ENCODE assay signal across 15 cellular contexts in genomic region chr11:62504158-62504973, GRCh38. TPM values are rescaled to one million over a fixed set of nuclear protein-coding genes. Genes with fewer than 3 reads are reported as not detected.
DNase-seq lines count a peak whose midpoint lies in the region; ATAC-seq and TF ChIP-seq lines count a peak whose summit lies in the region.
"Had no signal": no experiment of that assay in that cellular context is flagged by ENCODE, and none has a peak within 500 bp of the region (broad histone marks: within the 10 kb centered on the region; RNA-seq: fewer than 3 reads in every experiment).

No MANE protein-coding gene starts in this region.

- no peak for TF ChIP-seq CTCF in left ventricle myocardium inferior (IDR thresholded peaks at IDR 0.05; ENCODE audit: borderline replicate concordance)

- ATAC-seq in Right ventricle myocardium inferior: no peak
- ATAC-seq in GM21360 (IDR thresholded peaks at IDR 0.05; ENCODE audit: unreplicated experiment): no peak
- ATAC-seq: foreskin keratinocyte; stimulated activated naive CD8-positive, alpha-beta T cell treated with anti-CD3 and anti-CD28 coated beads, Interleukin-15, amount 100 ng/mL, for 72 hours had no signal

- in situ Hi-C loops in KBM-7 (cut with MboI; ENCODE audit: low pct_unique_long_range_greater_than_20kb, low sequenced_read_pairs): no loop called here

- no peak for DNase-seq in left ventricle myocardium inferior
- no peak for DNase-seq in Right ventricle myocardium inferior (ENCODE audit: missing footprints)
- DNase-seq in EL: no peak
- no peak for DNase-seq in KBM-7
- DNase-seq in caudate nucleus (lab: John Stamatoyannopoulos, UW): no peak
- DNase-seq: activated CD4-positive, alpha-beta T cell treated with anti-CD3 and anti-CD28 coated beads, Interleukin-2, amount 10 ng/mL, durations not matched to agents 7 days and 5 days; effector CD8-positive, alpha-beta T cell; foreskin keratinocyte; NCI-H1105; NCI-H446 treated with DMSO at 0.1 percent for 48 hours; stimulated activated naive CD8-positive, alpha-beta T cell treated with anti-CD3 and anti-CD28 coated beads, Interleukin-15, amount 100 ng/mL, for 72 hours had no signal

- intact Hi-C loops in left ventricle myocardium inferior (cut with micrococcal nuclease) (no loop called here), Right ventricle myocardium inferior (cut with DNase I) (loop anchor here (5.0 kb wide), 1 partner anchor 62 kb away; no protein-coding TSS in a partner anchor)

- no peaks in the 10 kb centered on the region for H3K36me3 ChIP-seq in left ventricle myocardium inferior
- no peaks in the 10 kb centered on the region for H3K36me3 ChIP-seq in esophagus (ENCODE audit: control insufficient read depth in 2 of 2, insufficient read depth in 2 of 2, low read length in 1 of 2)
- H3K36me3 ChIP-seq in muscle layer of colon (ENCODE audit: insufficient read depth, low read length): no peaks in the 10 kb centered on the region
- H3K36me3 ChIP-seq: neutrophil had no signal

- H3K4me1 ChIP-seq in left ventricle myocardium inferior (peaks cover 98% of the 10 kb centered on the region), esophagus (ENCODE audit: control insufficient read depth in 2 of 2, insufficient read depth in 2 of 2, low read length in 1 of 2) (peaks cover 7 to 20% of the 10 kb centered on the region in 2 donors), muscle layer of colon (ENCODE audit: insufficient read depth, low read length) (peaks cover 88% of the 10 kb centered on the region)

- H3K27ac ChIP-seq in left ventricle myocardium inferior (replicated peaks) (peak overlapping the region; percentile 85), esophagus (ENCODE audit: low read depth in 2 of 2, low read length in 1 of 2) (peak overlapping the region; percentile 7 to 48), muscle layer of colon (ENCODE audit: low read depth, low read length) (peak overlapping the region; percentile 70), caudate nucleus (ENCODE audit: low read depth, low read length) (no peak overlapping the region)
- H3K27ac ChIP-seq: foreskin keratinocyte, neutrophil had no signal

- no peaks in the 10 kb centered on the region for H3K27me3 ChIP-seq in left ventricle myocardium inferior (ENCODE audit: low read depth)
- H3K27me3 ChIP-seq in esophagus (ENCODE audit: control insufficient read depth in 1 of 2, insufficient read depth in 2 of 2, low read length in 2 of 2): no peaks in the 10 kb centered on the region
- H3K27me3 ChIP-seq in muscle layer of colon (ENCODE audit: control insufficient read depth in 1 of 2, insufficient read depth in 2 of 2, low read length in 2 of 2): no peaks in the 10 kb centered on the region
- H3K27me3 ChIP-seq: foreskin keratinocyte had no signal

- H3K9ac ChIP-seq in muscle layer of colon (ENCODE audit: low read length): no peak overlapping the region

- WGBS in esophagus, 2 donors: 74% methylated on average over 15 of the region's 15 CpGs

- no peaks in the 10 kb centered on the region for H3K9me3 ChIP-seq in left ventricle myocardium inferior (replicated peaks)
- no peaks in the 10 kb centered on the region for H3K9me3 ChIP-seq in esophagus (ENCODE audit: control insufficient read depth in 2 of 2, insufficient read depth in 1 of 2, low read depth in 1 of 2, low read length in 1 of 2)
- H3K9me3 ChIP-seq in muscle layer of colon (ENCODE audit: low read length): no peaks in the 10 kb centered on the region
- H3K9me3 ChIP-seq: neutrophil had no signal

- no peak overlapping the region for H3K4me3 ChIP-seq in left ventricle myocardium inferior
- H3K4me3 ChIP-seq in esophagus (ENCODE audit: low read depth in 1 of 2, low read length in 2 of 2): no peak overlapping the region
- H3K4me3 ChIP-seq in muscle layer of colon (ENCODE audit: low read depth in 1 of 2, low read length in 2 of 2): peak overlapping the region in 1 of 2 donors; percentile 35

RNA-seq across cellular contexts. Expression of gene AHNAK, which starts 42.2 kb away (rescaled TPM):
- total RNA-seq in left ventricle myocardium inferior (290 TPM), Right ventricle myocardium inferior (332 TPM)
- 100 to 1,000 TPM; 168 to 195 TPM for polyA plus RNA-seq in esophagus
